In genomic region chr12:112577473-112578334, GRCh38 we compare ENCODE assay signal across 1 cellular context.
A peak's percentile ranks its signal among the peaks of the same experiment; 100 is the strongest.
TF ChIP-seq lines count a peak whose summit lies in the region.

No MANE protein-coding gene starts in this region.

TF ChIP-seq in K562, 482 proteins besides CTCF, POLR2A, EP300 and RAD21 (continued from another document and continues in another):
- TF ChIP-seq TAF9B (IDR thresholded peaks at IDR 0.05; ENCODE audit: partially characterized antibody) (no peak), VEZF1 (CRISPR knock-in tag; IDR thresholded peaks at IDR 0.05) (no peak), MTA1 (IDR thresholded peaks at IDR 0.05; ENCODE audit: borderline replicate concordance) (no peak), ATF4 (CRISPR knock-in tag; IDR thresholded peaks at IDR 0.05) (0 out of 2 replicates have a peak, but pooled peaks have one; percentile 16), ZNF445 (CRISPR knock-in tag; IDR thresholded peaks at IDR 0.05; ENCODE audit: low read depth) (no peak), U2AF1 (optimal IDR thresholded peaks at IDR 0.05; ENCODE audit: low read depth, low read length) (no peak), ZNF407 (IDR thresholded peaks at IDR 0.05; ENCODE audit: low read depth) (no peak), ATF3 (IDR thresholded peaks at IDR 0.05) (no peak), ATF3 (CRISPR knock-in tag; conservative IDR thresholded peaks at IDR 0.05) (no peak), CREB3 (tag; conservative IDR thresholded peaks at IDR 0.05; ENCODE audit: low read depth) (0 out of 2 replicates have a peak, but pooled peaks have one; percentile 33), ZSCAN29 (IDR thresholded peaks at IDR 0.05) (no peak), ZNF232 (CRISPR knock-in tag; IDR thresholded peaks at IDR 0.05) (no peak), BCOR (IDR thresholded peaks at IDR 0.05) (no peak), CBX1 (IDR thresholded peaks at IDR 0.05; ENCODE audit: low read depth) (no peak), ZNF184 (CRISPR knock-in tag; IDR thresholded peaks at IDR 0.05) (no peak), GTF3C2 (IDR thresholded peaks at IDR 0.05; ENCODE audit: borderline replicate concordance, extremely low read depth, insufficient read length) (no peak), ZNF695 (CRISPR knock-in tag; IDR thresholded peaks at IDR 0.05) (no peak), ZNF212 (CRISPR knock-in tag; IDR thresholded peaks at IDR 0.05) (no peak), RHOXF2B (CRISPR knock-in tag; conservative IDR thresholded peaks at IDR 0.05) (no peak), ARID2 (IDR thresholded peaks at IDR 0.05) (no peak), CREBBP (IDR thresholded peaks at IDR 0.05; ENCODE audit: low read depth, low read length) (no peak), HDAC2 (IDR thresholded peaks at IDR 0.05) (no peak), CHAMP1 (IDR thresholded peaks at IDR 0.05) (no peak), ATF1 (CRISPR knock-in tag; IDR thresholded peaks at IDR 0.05) (no peak), ATF1 (tag; IDR thresholded peaks at IDR 0.05) (peak; percentile 46; the same call in 1 of the 2 replicates), CEBPG (CRISPR knock-in tag; IDR thresholded peaks at IDR 0.05) (no peak), CEBPG (tag; conservative IDR thresholded peaks at IDR 0.05 in 1 of 2, IDR thresholded peaks at IDR 0.05 in 1 of 2) (no peak), ELK3 (CRISPR knock-in tag; IDR thresholded peaks at IDR 0.05) (no peak), HDAC1 (IDR thresholded peaks at IDR 0.05) (no peak), ATF2 (CRISPR knock-in tag; IDR thresholded peaks at IDR 0.05) (no peak), FOXK1 (CRISPR knock-in tag; IDR thresholded peaks at IDR 0.05; ENCODE audit: borderline replicate concordance) (no peak), ZNF174 (CRISPR knock-in tag; IDR thresholded peaks at IDR 0.05) (no peak), ZNF766 (CRISPR knock-in tag; conservative IDR thresholded peaks at IDR 0.05) (peak; percentile 78), ARHGAP35 (IDR thresholded peaks at IDR 0.05; ENCODE audit: partially characterized antibody) (no peak), HMGN3 (IDR thresholded peaks at IDR 0.05; ENCODE audit: borderline replicate concordance, extremely low read depth, insufficient read length, low read depth, low read length) (no peak), NR3C1 (CRISPR knock-in tag; IDR thresholded peaks at IDR 0.05) (no peak), POLR2G (IDR thresholded peaks at IDR 0.05; ENCODE audit: low read depth, low read length) (no peak), ZBTB26 (CRISPR knock-in tag; IDR thresholded peaks at IDR 0.05) (no peak), TCFL5 (CRISPR knock-in tag; conservative IDR thresholded peaks at IDR 0.05) (no peak), EP400 (IDR thresholded peaks at IDR 0.05) (no peak), HNRNPLL (IDR thresholded peaks at IDR 0.05; ENCODE audit: low read depth, low read length, poor library complexity, severe bottlenecking) (no peak)
